Comparison of ENCODE assay signal across 1 cellular context in genomic region chr11:108466405-108466804, GRCh38.
A peak's percentile ranks its signal among the peaks of the same experiment; 100 is the strongest.
TF ChIP-seq lines count a peak whose summit lies in the region.

No MANE protein-coding gene starts in this region.

TF ChIP-seq in K562, 482 proteins besides CTCF, POLR2A, EP300 and RAD21:
- peak; percentile 5 for TF ChIP-seq CHD1 (IDR thresholded peaks at IDR 0.05; ENCODE audit: low read length)
- TF ChIP-seq MBD2 (IDR thresholded peaks at IDR 0.05; ENCODE audit: borderline replicate concordance, low read depth), result no peak
- TF ChIP-seq ZNF121 (CRISPR knock-in tag; conservative IDR thresholded peaks at IDR 0.05), result 0 out of 2 replicates have a peak, but pooled peaks have one; percentile 8
- no peak for TF ChIP-seq U2AF2 (optimal IDR thresholded peaks at IDR 0.05; ENCODE audit: low read depth, low read length)
- TF ChIP-seq SIRT6 (IDR thresholded peaks at IDR 0.05; ENCODE audit: low read depth, low read length), result no peak
- TF ChIP-seq ZNF589 (CRISPR knock-in tag; IDR thresholded peaks at IDR 0.05; ENCODE audit: low read depth), result 0 out of 2 replicates have a peak, but pooled peaks have one; percentile 8
